ENCODE assay signal across 3 cellular contexts in the genomic region with DNA sequence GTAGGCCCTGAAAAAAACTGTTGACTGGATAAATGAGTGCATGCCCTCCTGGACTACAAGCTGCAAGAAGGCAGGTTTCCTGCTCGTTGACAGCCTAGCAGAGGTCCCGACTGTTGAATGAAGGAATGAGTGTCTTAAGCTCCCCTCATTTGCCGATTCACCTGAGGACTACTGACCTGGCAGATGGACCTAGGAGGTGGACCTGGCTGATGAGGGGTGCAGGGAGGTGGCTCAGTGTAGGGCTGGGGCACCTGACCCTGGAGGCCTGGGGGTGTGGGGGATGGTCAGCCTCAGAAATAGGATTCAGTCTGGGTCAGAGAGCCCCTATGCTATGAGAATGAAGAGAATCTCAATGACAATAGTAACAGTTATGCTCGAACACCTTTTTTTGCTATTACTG.
TF ChIP-seq lines count a peak whose summit lies in the region.

No MANE protein-coding gene starts in this region.

TF ChIP-seq in HepG2, 621 proteins besides CTCF, POLR2A, EP300 and RAD21:
- no peak for TF ChIP-seq HMGA1 (CRISPR knock-in tag; conservative IDR thresholded peaks at IDR 0.05)

TF ChIP-seq in WTC11, 78 proteins besides CTCF, POLR2A, EP300 and RAD21:
- TF ChIP-seq NR2C2 (CRISPR knock-in tag; IDR thresholded peaks at IDR 0.05) (no peak), GTF2I (CRISPR knock-in tag; conservative IDR thresholded peaks at IDR 0.05) (no peak)
- TF ChIP-seq, protein P1, sequence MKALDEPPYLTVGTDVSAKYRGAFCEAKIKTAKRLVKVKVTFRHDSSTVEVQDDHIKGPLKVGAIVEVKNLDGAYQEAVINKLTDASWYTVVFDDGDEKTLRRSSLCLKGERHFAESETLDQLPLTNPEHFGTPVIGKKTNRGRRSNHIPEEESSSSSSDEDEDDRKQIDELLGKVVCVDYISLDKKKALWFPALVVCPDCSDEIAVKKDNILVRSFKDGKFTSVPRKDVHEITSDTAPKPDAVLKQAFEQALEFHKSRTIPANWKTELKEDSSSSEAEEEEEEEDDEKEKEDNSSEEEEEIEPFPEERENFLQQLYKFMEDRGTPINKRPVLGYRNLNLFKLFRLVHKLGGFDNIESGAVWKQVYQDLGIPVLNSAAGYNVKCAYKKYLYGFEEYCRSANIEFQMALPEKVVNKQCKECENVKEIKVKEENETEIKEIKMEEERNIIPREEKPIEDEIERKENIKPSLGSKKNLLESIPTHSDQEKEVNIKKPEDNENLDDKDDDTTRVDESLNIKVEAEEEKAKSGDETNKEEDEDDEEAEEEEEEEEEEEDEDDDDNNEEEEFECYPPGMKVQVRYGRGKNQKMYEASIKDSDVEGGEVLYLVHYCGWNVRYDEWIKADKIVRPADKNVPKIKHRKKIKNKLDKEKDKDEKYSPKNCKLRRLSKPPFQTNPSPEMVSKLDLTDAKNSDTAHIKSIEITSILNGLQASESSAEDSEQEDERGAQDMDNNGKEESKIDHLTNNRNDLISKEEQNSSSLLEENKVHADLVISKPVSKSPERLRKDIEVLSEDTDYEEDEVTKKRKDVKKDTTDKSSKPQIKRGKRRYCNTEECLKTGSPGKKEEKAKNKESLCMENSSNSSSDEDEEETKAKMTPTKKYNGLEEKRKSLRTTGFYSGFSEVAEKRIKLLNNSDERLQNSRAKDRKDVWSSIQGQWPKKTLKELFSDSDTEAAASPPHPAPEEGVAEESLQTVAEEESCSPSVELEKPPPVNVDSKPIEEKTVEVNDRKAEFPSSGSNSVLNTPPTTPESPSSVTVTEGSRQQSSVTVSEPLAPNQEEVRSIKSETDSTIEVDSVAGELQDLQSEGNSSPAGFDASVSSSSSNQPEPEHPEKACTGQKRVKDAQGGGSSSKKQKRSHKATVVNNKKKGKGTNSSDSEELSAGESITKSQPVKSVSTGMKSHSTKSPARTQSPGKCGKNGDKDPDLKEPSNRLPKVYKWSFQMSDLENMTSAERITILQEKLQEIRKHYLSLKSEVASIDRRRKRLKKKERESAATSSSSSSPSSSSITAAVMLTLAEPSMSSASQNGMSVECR (CRISPR knock-in tag; IDR thresholded peaks at IDR 0.05; ENCODE audit: borderline replicate concordance), result no peak

TF ChIP-seq in H1, 55 proteins besides CTCF, POLR2A, EP300 and RAD21:
- TF ChIP-seq SIRT6 (IDR thresholded peaks at IDR 0.05; ENCODE audit: low read length), result no peak
- TF ChIP-seq HDAC6 (IDR thresholded peaks at IDR 0.05; ENCODE audit: low read depth, low read length), result no peak
- no peak for TF ChIP-seq POU5F1 (IDR thresholded peaks at IDR 0.05; ENCODE audit: low read depth, low read length)
- TF ChIP-seq CBX5 (IDR thresholded peaks at IDR 0.05; ENCODE audit: low read depth, low read length), result no peak
- no peak for TF ChIP-seq SIX5 (IDR thresholded peaks at IDR 0.05; ENCODE audit: low read depth, low read length)
- no peak for TF ChIP-seq TAF7 (optimal IDR thresholded peaks at IDR 0.05; ENCODE audit: borderline replicate concordance, low read depth, low read length)
- TF ChIP-seq RBBP5 (IDR thresholded peaks at IDR 0.05; ENCODE audit: borderline replicate concordance, low read depth, low read length), result no peak
- no peak for TF ChIP-seq TAF1 (IDR thresholded peaks at IDR 0.05; ENCODE audit: low read depth, low read length)
- no peak for TF ChIP-seq SUZ12 (IDR thresholded peaks at IDR 0.05; ENCODE audit: low read length)
- no peak for TF ChIP-seq TEAD4 (IDR thresholded peaks at IDR 0.05; ENCODE audit: low read depth, low read length)
- no peak for TF ChIP-seq KDM4A (IDR thresholded peaks at IDR 0.05; ENCODE audit: low read depth, low read length, severe bottlenecking)
- no peak for TF ChIP-seq TBP (IDR thresholded peaks at IDR 0.05; ENCODE audit: low read depth, low read length)
- TF ChIP-seq EGR1 (IDR thresholded peaks at IDR 0.05; ENCODE audit: borderline replicate concordance, low read depth, low read length), result no peak
- TF ChIP-seq EZH2 (IDR thresholded peaks at IDR 0.05; ENCODE audit: low read depth, low read length, severe bottlenecking), result no peak
- TF ChIP-seq SIN3A (conservative IDR thresholded peaks at IDR 0.05 in 1 of 2, IDR thresholded peaks at IDR 0.05 in 1 of 2; ENCODE audit: low read depth in 1 of 2, low read length in 2 of 2), result no peak
- TF ChIP-seq RNF2 (IDR thresholded peaks at IDR 0.05; ENCODE audit: borderline replicate concordance, low read depth, low read length, missing control alignments, poor library complexity, severe bottlenecking), result no peak
- no peak for TF ChIP-seq RFX5 (IDR thresholded peaks at IDR 0.05; ENCODE audit: borderline replicate concordance, low read depth, low read length)
- TF ChIP-seq, protein P2, sequence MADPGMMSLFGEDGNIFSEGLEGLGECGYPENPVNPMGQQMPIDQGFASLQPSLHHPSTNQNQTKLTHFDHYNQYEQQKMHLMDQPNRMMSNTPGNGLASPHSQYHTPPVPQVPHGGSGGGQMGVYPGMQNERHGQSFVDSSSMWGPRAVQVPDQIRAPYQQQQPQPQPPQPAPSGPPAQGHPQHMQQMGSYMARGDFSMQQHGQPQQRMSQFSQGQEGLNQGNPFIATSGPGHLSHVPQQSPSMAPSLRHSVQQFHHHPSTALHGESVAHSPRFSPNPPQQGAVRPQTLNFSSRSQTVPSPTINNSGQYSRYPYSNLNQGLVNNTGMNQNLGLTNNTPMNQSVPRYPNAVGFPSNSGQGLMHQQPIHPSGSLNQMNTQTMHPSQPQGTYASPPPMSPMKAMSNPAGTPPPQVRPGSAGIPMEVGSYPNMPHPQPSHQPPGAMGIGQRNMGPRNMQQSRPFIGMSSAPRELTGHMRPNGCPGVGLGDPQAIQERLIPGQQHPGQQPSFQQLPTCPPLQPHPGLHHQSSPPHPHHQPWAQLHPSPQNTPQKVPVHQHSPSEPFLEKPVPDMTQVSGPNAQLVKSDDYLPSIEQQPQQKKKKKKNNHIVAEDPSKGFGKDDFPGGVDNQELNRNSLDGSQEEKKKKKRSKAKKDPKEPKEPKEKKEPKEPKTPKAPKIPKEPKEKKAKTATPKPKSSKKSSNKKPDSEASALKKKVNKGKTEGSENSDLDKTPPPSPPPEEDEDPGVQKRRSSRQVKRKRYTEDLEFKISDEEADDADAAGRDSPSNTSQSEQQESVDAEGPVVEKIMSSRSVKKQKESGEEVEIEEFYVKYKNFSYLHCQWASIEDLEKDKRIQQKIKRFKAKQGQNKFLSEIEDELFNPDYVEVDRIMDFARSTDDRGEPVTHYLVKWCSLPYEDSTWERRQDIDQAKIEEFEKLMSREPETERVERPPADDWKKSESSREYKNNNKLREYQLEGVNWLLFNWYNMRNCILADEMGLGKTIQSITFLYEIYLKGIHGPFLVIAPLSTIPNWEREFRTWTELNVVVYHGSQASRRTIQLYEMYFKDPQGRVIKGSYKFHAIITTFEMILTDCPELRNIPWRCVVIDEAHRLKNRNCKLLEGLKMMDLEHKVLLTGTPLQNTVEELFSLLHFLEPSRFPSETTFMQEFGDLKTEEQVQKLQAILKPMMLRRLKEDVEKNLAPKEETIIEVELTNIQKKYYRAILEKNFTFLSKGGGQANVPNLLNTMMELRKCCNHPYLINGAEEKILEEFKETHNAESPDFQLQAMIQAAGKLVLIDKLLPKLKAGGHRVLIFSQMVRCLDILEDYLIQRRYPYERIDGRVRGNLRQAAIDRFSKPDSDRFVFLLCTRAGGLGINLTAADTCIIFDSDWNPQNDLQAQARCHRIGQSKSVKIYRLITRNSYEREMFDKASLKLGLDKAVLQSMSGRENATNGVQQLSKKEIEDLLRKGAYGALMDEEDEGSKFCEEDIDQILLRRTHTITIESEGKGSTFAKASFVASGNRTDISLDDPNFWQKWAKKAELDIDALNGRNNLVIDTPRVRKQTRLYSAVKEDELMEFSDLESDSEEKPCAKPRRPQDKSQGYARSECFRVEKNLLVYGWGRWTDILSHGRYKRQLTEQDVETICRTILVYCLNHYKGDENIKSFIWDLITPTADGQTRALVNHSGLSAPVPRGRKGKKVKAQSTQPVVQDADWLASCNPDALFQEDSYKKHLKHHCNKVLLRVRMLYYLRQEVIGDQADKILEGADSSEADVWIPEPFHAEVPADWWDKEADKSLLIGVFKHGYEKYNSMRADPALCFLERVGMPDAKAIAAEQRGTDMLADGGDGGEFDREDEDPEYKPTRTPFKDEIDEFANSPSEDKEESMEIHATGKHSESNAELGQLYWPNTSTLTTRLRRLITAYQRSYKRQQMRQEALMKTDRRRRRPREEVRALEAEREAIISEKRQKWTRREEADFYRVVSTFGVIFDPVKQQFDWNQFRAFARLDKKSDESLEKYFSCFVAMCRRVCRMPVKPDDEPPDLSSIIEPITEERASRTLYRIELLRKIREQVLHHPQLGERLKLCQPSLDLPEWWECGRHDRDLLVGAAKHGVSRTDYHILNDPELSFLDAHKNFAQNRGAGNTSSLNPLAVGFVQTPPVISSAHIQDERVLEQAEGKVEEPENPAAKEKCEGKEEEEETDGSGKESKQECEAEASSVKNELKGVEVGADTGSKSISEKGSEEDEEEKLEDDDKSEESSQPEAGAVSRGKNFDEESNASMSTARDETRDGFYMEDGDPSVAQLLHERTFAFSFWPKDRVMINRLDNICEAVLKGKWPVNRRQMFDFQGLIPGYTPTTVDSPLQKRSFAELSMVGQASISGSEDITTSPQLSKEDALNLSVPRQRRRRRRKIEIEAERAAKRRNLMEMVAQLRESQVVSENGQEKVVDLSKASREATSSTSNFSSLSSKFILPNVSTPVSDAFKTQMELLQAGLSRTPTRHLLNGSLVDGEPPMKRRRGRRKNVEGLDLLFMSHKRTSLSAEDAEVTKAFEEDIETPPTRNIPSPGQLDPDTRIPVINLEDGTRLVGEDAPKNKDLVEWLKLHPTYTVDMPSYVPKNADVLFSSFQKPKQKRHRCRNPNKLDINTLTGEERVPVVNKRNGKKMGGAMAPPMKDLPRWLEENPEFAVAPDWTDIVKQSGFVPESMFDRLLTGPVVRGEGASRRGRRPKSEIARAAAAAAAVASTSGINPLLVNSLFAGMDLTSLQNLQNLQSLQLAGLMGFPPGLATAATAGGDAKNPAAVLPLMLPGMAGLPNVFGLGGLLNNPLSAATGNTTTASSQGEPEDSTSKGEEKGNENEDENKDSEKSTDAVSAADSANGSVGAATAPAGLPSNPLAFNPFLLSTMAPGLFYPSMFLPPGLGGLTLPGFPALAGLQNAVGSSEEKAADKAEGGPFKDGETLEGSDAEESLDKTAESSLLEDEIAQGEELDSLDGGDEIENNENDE (IDR thresholded peaks at IDR 0.05; ENCODE audit: insufficient replicate concordance, low read length), result no peak
